ENCODE assay signal across 9 cellular contexts in the genomic region with DNA sequence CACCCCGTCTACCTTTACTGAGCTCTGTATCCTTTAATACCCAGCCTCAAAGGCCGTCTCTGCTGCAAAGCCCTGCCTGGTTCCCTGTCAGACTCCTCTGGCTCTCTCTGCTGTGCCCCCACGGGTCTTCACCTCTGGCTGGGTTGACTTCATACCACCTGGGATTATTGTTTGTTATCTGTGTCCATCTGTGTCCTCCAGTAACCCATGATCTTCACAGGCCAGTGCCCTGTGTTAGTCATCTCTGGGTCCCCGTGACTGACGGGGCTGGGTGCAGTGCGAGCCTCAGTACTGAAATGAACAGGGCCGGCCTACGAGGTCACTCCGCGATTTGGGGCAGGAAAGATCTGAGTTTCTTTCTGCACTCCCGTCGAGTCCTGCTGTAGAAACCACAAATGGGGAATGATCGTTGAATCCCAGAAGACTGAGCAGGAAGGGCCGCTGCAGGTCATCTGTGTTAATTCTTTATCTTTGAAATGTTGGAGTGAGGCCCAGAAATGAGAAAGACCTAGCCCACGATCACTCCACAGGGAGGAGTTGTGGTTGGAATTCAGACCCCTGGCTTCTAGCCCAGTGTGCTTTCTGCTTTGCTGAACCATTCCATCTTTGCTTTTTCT. TPM values are rescaled to one million over a fixed set of nuclear protein-coding genes. Genes with fewer than 3 reads are reported as not detected.
DNase-seq lines count a peak whose midpoint lies in the region; ATAC-seq, FAIRE-seq and TF ChIP-seq lines count a peak whose summit lies in the region.
"Had no signal": no experiment of that assay in that cellular context is flagged by ENCODE, and none has a peak within 500 bp of the region (broad histone marks: within the 10 kb centered on the region; RNA-seq: fewer than 3 reads in every experiment).

No MANE protein-coding gene starts in this region.

- TF ChIP-seq RAD21 in GM12878 (IDR thresholded peaks at IDR 0.05; ENCODE audit: insufficient read depth, low read depth, low read length) (no peak), HepG2 (CRISPR knock-in tag; IDR thresholded peaks at IDR 0.05) (no peak)

- H3K9ac ChIP-seq in GM12878 (ENCODE audit: control insufficient read depth, insufficient read depth, low read length) (no peak overlapping the region), HepG2 (ENCODE audit: insufficient read depth, low read depth, low read length) (no peak overlapping the region)

- no peak overlapping the region for H3K27ac Mint-ChIP-seq in CD8-positive, alpha-beta T cell

- H3K27me3 Mint-ChIP-seq in CD8-positive, alpha-beta T cell (ENCODE audit: low read depth), result peaks cover 14% of the 10 kb centered on the region

- POLR2A ChIA-PET in GM12878 (lab: Charles Lee) (interaction anchor here (0.6 kb wide), 1 partner anchor 10 kb away, joined by 8 read pairs; no protein-coding TSS in a partner anchor), HepG2 (lab: Yijun Ruan, JAX) (no interaction called here)
- POLR2A ChIA-PET in CD8-positive, alpha-beta T cell (lab: Charles Lee), result no interaction called here

- H3K36me3 ChIP-seq in GM12878 (ENCODE audit: control insufficient read depth in 2 of 2, insufficient read depth in 2 of 2, low read length in 1 of 2) (no peaks in the 10 kb centered on the region), HepG2 (replicated peaks in 1 of 2; ENCODE audit: control insufficient read depth in 1 of 2, insufficient read depth in 2 of 2, low read length in 2 of 2) (no peaks in the 10 kb centered on the region), uterus (no peaks in the 10 kb centered on the region)
- H3K36me3 ChIP-seq in CD8-positive, alpha-beta T cell (ENCODE audit: insufficient read depth, low read length), result no peaks in the 10 kb centered on the region

- no peaks in the 10 kb centered on the region for H3K4me1 Mint-ChIP-seq in CD8-positive, alpha-beta T cell (ENCODE audit: low read depth)

- TF ChIP-seq EP300 in GM12878 (IDR thresholded peaks at IDR 0.05; ENCODE audit: borderline replicate concordance in 1 of 2, control insufficient read depth in 1 of 2, low read depth in 2 of 2, low read length in 2 of 2), result no peak
- TF ChIP-seq EP300 in HepG2 (IDR thresholded peaks at IDR 0.05; ENCODE audit: low read depth in 2 of 2, low read length in 2 of 2), result no peak
- TF ChIP-seq EP300 in HepG2 (CRISPR knock-in tag; IDR thresholded peaks at IDR 0.05; ENCODE audit: borderline replicate concordance), result no peak

- H3K36me3 Mint-ChIP-seq in CD8-positive, alpha-beta T cell, result no peaks in the 10 kb centered on the region

- H2AFZ ChIP-seq in GM12878 (ENCODE audit: control insufficient read depth, low read depth, low read length) (no peak overlapping the region), HepG2 (ENCODE audit: low read length) (no peak overlapping the region)

- RAD21 ChIA-PET in GM12878 (lab: Charles Lee; ENCODE audit: unreplicated experiment), result interaction anchor here (1.0 kb wide), 1 partner anchor 35 kb away, joined by 5 read pairs; no protein-coding TSS in a partner anchor

- no peaks in the 10 kb centered on the region for H3K9me3 Mint-ChIP-seq in CD8-positive, alpha-beta T cell

- H3K27me3 ChIP-seq in GM12878 (replicated peaks in 1 of 2; ENCODE audit: control insufficient read depth in 2 of 2, insufficient read depth in 2 of 2, low read length in 1 of 2) (peaks cover 2 to 7% of the 10 kb centered on the region in 2 experiments; a peak in 3 of 4 replicates), HepG2 (ENCODE audit: control insufficient read depth in 1 of 2, insufficient read depth in 2 of 2, low read length in 2 of 2) (peaks cover 2 to 44% of the 10 kb centered on the region in 2 experiments), uterus (no peaks in the 10 kb centered on the region)
- no peaks in the 10 kb centered on the region for H3K27me3 ChIP-seq in CD8-positive, alpha-beta T cell (ENCODE audit: insufficient read depth, low read length)

- SMC1A ChIA-PET in GM12878 (lab: Charles Lee; ENCODE audit: uncharacterized antibody, unreplicated experiment), result no interaction called here

- H4K20me1 ChIP-seq in GM12878 (ENCODE audit: control insufficient read depth, insufficient read depth), result no peaks in the 10 kb centered on the region
- no peaks in the 10 kb centered on the region for H4K20me1 ChIP-seq in HepG2 (ENCODE audit: insufficient read depth, low read length)

- CTCF ChIA-PET in GM12878 (lab: Yijun Ruan, JAX) (interaction anchor here (1.0 to 1.5 kb wide), 2 partner anchors 34 to 35 kb away, joined by 3 read pairs; no protein-coding TSS in a partner anchor), HepG2 (lab: Yijun Ruan, JAX; ENCODE audit: low intra/inter-chr PET ratio, low total read pairs) (interaction anchor here (2.1 kb wide), 1 partner anchor 36 kb away, joined by 12 read pairs; no protein-coding TSS in a partner anchor)
- CTCF ChIA-PET in CD8-positive, alpha-beta T cell (lab: Charles Lee), result no interaction called here

- H3K4me3 ChIP-seq in GM12878 (no peak overlapping the region), HepG2 (replicated peaks in 1 of 3; ENCODE audit: insufficient read depth in 1 of 3, low read depth in 2 of 3, low read length in 3 of 3) (peak overlapping the region in 1 of 3 experiments; percentile 35; a peak in 2 of 6 replicates), uterus (no peak overlapping the region)
- H3K4me3 ChIP-seq in CD8-positive, alpha-beta T cell (ENCODE audit: low read depth, low read length), result no peak overlapping the region

- no TSS peak for BruUV-seq in GM12878 (replicated peaks; lab: Mats Ljungman, UMichigan)
- BruUV-seq in HepG2 (replicated peaks; lab: Mats Ljungman, UMichigan), result no TSS peak

- TF ChIP-seq POLR2A in GM12878 (IDR thresholded peaks at IDR 0.05; ENCODE audit: low read depth, low read length) (no peak), HepG2 (IDR thresholded peaks at IDR 0.05; ENCODE audit: insufficient read depth in 1 of 2, low read depth in 2 of 2, low read length in 2 of 2) (no peak), uterus (IDR thresholded peaks at IDR 0.05) (no peak)

- ATAC-seq in GM12878, result peak; percentile 34
- ATAC-seq in HepG2, result peak; percentile 80
- ATAC-seq in HG03135 (IDR thresholded peaks at IDR 0.05; ENCODE audit: unreplicated experiment), result no peak
- no peak for ATAC-seq in CD8-positive, alpha-beta T cell

- 11% methylated on average over 15 of the region's 15 CpGs for WGBS in GM12878 (ENCODE audit: insufficient coverage, insufficient replicate concordance, low lambda C conversion rate, missing lambda C conversion rate)
- WGBS in HepG2 (ENCODE audit: low lambda C conversion rate), result 3% methylated on average over 14 of the region's 15 CpGs

- no peaks in the 10 kb centered on the region for H3K79me2 ChIP-seq in GM12878 (ENCODE audit: control insufficient read depth, insufficient read depth, low read length)
- H3K79me2 ChIP-seq in HepG2 (ENCODE audit: insufficient read depth, low read length), result no peaks in the 10 kb centered on the region

- H3K9me3 ChIP-seq in GM12878 (replicated peaks; ENCODE audit: control insufficient read depth, insufficient read depth, low read length), result no peaks in the 10 kb centered on the region
- no peaks in the 10 kb centered on the region for H3K9me3 ChIP-seq in HepG2 (ENCODE audit: low read length)
- no peaks in the 10 kb centered on the region for H3K9me3 ChIP-seq in uterus
- no peaks in the 10 kb centered on the region for H3K9me3 ChIP-seq in CD8-positive, alpha-beta T cell (ENCODE audit: low read length)

- no peak for FAIRE-seq in GM12878 (lab: Jason Lieb, UNC)
- no peak for FAIRE-seq in HepG2 (lab: Jason Lieb, UNC)

- intact Hi-C loops in GM12878 (cut with micrococcal nuclease; ENCODE audit: unreplicated experiment) (no loop called here), HepG2 (cut with micrococcal nuclease; ENCODE audit: unreplicated experiment) (no loop called here), uterus (cut with DNase I; ENCODE audit: low total_unique reads) (no loop called here)
- intact Hi-C loops in CD8-positive, alpha-beta T cell (cut with DNase I, micrococcal nuclease), result no loop called here

- H3K27ac ChIP-seq in GM12878 (ENCODE audit: control insufficient read depth, insufficient read depth) (no peak overlapping the region), HepG2 (ENCODE audit: extremely low read length, insufficient read depth, low read length) (no peak overlapping the region), uterus (peak overlapping the region; percentile 81 to 84)
- no peak overlapping the region for H3K27ac ChIP-seq in CD8-positive, alpha-beta T cell (ENCODE audit: low read depth, low read length)
- H3K27ac ChIP-seq: HL-60 had no signal

- DNase-seq in activated CD8-positive, alpha-beta memory T cell treated with anti-CD3 and anti-CD28 coated beads, Interleukin-2, amount 50 U/mL, for 48 hours, result peak; percentile 26
- DNase-seq in activated CD8-positive, alpha-beta memory T cell treated with anti-CD3 and anti-CD28 coated beads, Interleukin-2, amount 50 U/mL, for 4 hours, result no peak
- DNase-seq in GM12878 (ENCODE audit: low read depth, low spot score) (no peak), HepG2 (ENCODE audit: low spot score) (peak; percentile 47), uterus (peak; percentile 71 to 72), KG1 (lab: John Stamatoyannopoulos, UW) (no peak)
- no peak for DNase-seq in CD8-positive, alpha-beta T cell

- no peak overlapping the region for H3K4me3 Mint-ChIP-seq in CD8-positive, alpha-beta T cell

- in situ Hi-C loops in GM12878 (cut with MboI), result no loop called here
- in situ Hi-C loops in HepG2 (cut with HindIII; ENCODE audit: extremely low pct_ligation_motif_present, low pct_unique_long_range_greater_than_20kb), result no loop called here

- H3K4me2 ChIP-seq in GM12878 (ENCODE audit: control insufficient read depth, insufficient read depth) (no peak overlapping the region), HepG2 (ENCODE audit: low read depth, low read length) (peak overlapping the region; percentile 56)

- no peak for TF ChIP-seq CTCF in GM12878 (IDR thresholded peaks at IDR 0.05 in 2 of 3, conservative IDR thresholded peaks at IDR 0.05 in 1 of 3; ENCODE audit: control insufficient read depth in 2 of 3, extremely low read depth in 1 of 3, insufficient read depth in 1 of 3, low read depth in 3 of 3, low read length in 3 of 3)
- TF ChIP-seq CTCF in HepG2 (CRISPR knock-in tag; IDR thresholded peaks at IDR 0.05), result no peak
- TF ChIP-seq CTCF in uterus (IDR thresholded peaks at IDR 0.05), result no peak
- no peak for TF ChIP-seq CTCF in CD8-positive, alpha-beta T cell (IDR thresholded peaks at IDR 0.05)

- H3K4me1 ChIP-seq in GM12878 (ENCODE audit: control insufficient read depth, insufficient read depth, low read length) (no peaks in the 10 kb centered on the region), HepG2 (ENCODE audit: insufficient read depth, low read length) (peaks cover 14% of the 10 kb centered on the region), uterus (peaks cover 0 to 10% of the 10 kb centered on the region in 2 donors)
- H3K4me1 ChIP-seq in CD8-positive, alpha-beta T cell (ENCODE audit: insufficient read depth, low read length), result no peaks in the 10 kb centered on the region

RNA-seq across cellular contexts. Expression of gene TUB, which starts 12.3 kb away (rescaled TPM):
- total RNA-seq in GM12878 (2013; cell fraction: nucleolus; rRNA removed), result 0.04 TPM in 1 of 2 replicates, not detected in the other
- total RNA-seq in GM12878 (2014; rRNA removed) (not detected in 2 replicates), GM12878 (2014; rRNA removed; fragmentation: Illumina TruSeq; extraction: Trizol) (not detected in 2 replicates), GM12878 (2021) (0.13 TPM in 1 of 2 replicates, not detected in the other), HepG2 (2016; rRNA removed; fragmentation: Illumina TruSeq; extraction: Trizol) (5.4 and 5.6 TPM in 2 replicates), uterus (10 to 100 TPM; 12.6 to 57.4 (median 37.8) TPM)
- polyA plus RNA-seq in GM12878 (2011; ENCODE audit: low read depth), result 0.03 TPM
- polyA plus RNA-seq in GM12878 (2011; rRNA removed) (0.01 and 0.04 TPM in 2 replicates), GM12878 (2014; fragmentation: Illumina TruSeq; extraction: Trizol) (0.01 TPM in 1 of 2 replicates, not detected in the other), GM12878 (2014; fragmentation: Nextera tagmentation; extraction: Ambion mirVana) (under 1 TPM in 1 of 2 experiments, not detected in 1; 0.06 TPM), GM12878 (2014; rRNA removed) (0.01 TPM in 1 of 2 replicates, not detected in the other), GM12878 (2016; fragmentation: Nextera tagmentation; extraction: Ambion mirVana) (not detected), HepG2 (2011; rRNA removed) (4.3 and 4.8 TPM in 2 replicates)
- polyA plus RNA-seq in GM12878 (2011; cell fraction: cytosol; rRNA removed), result 0.01 TPM in 1 of 2 replicates, not detected in the other
- 0.07 TPM in 2 replicates for polyA plus RNA-seq in GM12878 (2011; cell fraction: nucleus; rRNA removed)
- polyA plus RNA-seq in GM12878 (2012), result 0.03 and 0.12 TPM in 2 replicates
- not detected in 2 replicates for polyA minus RNA-seq in GM12878 (2011; rRNA and poly(A)+ RNA removed)
- not detected in 2 replicates for polyA minus RNA-seq in GM12878 (2011; cell fraction: cytosol; rRNA and poly(A)+ RNA removed)
- 0.10 TPM in 1 of 2 replicates, not detected in the other for polyA minus RNA-seq in GM12878 (2011; cell fraction: nucleus; rRNA and poly(A)+ RNA removed)
- 0.40 and 0.44 TPM in 2 replicates for total RNA-seq in HepG2 (2016; cell fraction: cytosol; rRNA removed; fragmentation: Illumina TruSeq; extraction: Trizol; ENCODE audit: low read depth)
- total RNA-seq in HepG2 (2016; cell fraction: insoluble cytoplasmic fraction; rRNA removed; fragmentation: Illumina TruSeq; extraction: Trizol), result 5.3 and 5.6 TPM in 2 replicates
- total RNA-seq in HepG2 (2016; cell fraction: membrane; rRNA removed; fragmentation: Illumina TruSeq; extraction: Trizol), result 3.0 and 3.1 TPM in 2 replicates
- 4.7 and 5.3 TPM in 2 replicates for total RNA-seq in HepG2 (2016; cell fraction: nucleus; rRNA removed; fragmentation: Illumina TruSeq; extraction: Trizol)
- 2.8 and 2.9 TPM in 2 replicates for polyA plus RNA-seq in HepG2 (2011; cell fraction: cytosol; rRNA removed)
- polyA plus RNA-seq in HepG2 (2011; cell fraction: nucleus; rRNA removed), result 10.1 and 11.7 TPM in 2 replicates
- polyA plus RNA-seq in HepG2 (2012), result 2.4 and 2.6 TPM in 2 replicates
- 0.19 and 0.22 TPM in 2 replicates for polyA plus RNA-seq in HepG2 (2016; cell fraction: cytosol; fragmentation: Illumina TruSeq; extraction: Trizol; ENCODE audit: low read depth)
- 3.2 and 3.5 TPM in 2 replicates for polyA plus RNA-seq in HepG2 (2016; cell fraction: insoluble cytoplasmic fraction; fragmentation: Illumina TruSeq; extraction: Trizol; ENCODE audit: low read depth)
- 0.88 and 0.95 TPM in 2 replicates for polyA plus RNA-seq in HepG2 (2016; cell fraction: membrane; fragmentation: Illumina TruSeq; extraction: Trizol; ENCODE audit: low read depth)
- polyA plus RNA-seq in HepG2 (2016; cell fraction: nucleus; fragmentation: Illumina TruSeq; extraction: Trizol; ENCODE audit: insufficient read depth, low read depth), result 6.7 and 6.8 TPM in 2 replicates
- polyA minus RNA-seq in HepG2 (2011; rRNA and poly(A)+ RNA removed; ENCODE audit: low replicate concordance), result 8.1 TPM in 1 of 2 replicates, not detected in the other
- 3.9 and 4.5 TPM in 2 replicates for polyA minus RNA-seq in HepG2 (2011; cell fraction: cytosol; rRNA and poly(A)+ RNA removed)
- 4.9 and 5.2 TPM in 2 replicates for polyA minus RNA-seq in HepG2 (2011; cell fraction: nucleus; rRNA and poly(A)+ RNA removed)
- total RNA-seq in CD8-positive, alpha-beta T cell, result not detected

Comparison
In these comparisons a context has a peak if more than half of its experiments do, and no peak if none do; other contexts are left out.
1. DNase-seq: peak in activated CD8-positive, alpha-beta memory T cell treated with anti-CD3 and anti-CD28 coated beads, Interleukin-2, amount 50 U/mL, for 48 hours (single experiment), HepG2 (single experiment) and uterus (2 of 2); none in activated CD8-positive, alpha-beta memory T cell treated with anti-CD3 and anti-CD28 coated beads, Interleukin-2, amount 50 U/mL, for 4 hours (single experiment), GM12878 (single experiment), CD8-positive, alpha-beta T cell (0 of 7) and KG1 (single experiment).
2. ATAC-seq: peak in GM12878 (single experiment) and HepG2 (single experiment); none in HG03135 (single experiment) and CD8-positive, alpha-beta T cell (single experiment).
3. H3K27ac ChIP-seq: peak in uterus (2 of 2); none in GM12878 (single experiment), HepG2 (single experiment) and CD8-positive, alpha-beta T cell (single experiment).